16 cellular contexts compared by ENCODE assay signal in the genomic region with DNA sequence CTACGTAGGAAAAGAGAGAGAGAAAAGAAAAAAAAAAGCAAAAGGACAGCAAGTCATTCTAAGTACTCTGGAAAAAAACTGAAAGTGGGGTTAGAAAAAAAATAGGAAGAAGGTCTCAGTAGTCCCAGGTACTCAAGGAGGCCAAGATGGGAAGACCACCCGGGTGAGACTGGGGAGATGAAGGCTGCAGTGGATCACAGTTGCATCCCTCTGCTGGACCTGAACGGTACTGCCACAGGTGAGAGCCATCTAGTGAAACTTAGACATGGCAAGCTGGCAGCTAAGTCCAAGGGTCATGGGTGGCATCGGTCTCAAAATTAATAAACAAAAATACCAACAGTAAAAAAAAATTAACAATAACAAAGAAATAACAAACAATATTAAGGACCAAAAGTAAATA. TPM values are rescaled to one million over a fixed set of nuclear protein-coding genes. Genes with fewer than 3 reads are reported as not detected.
A peak's percentile ranks its signal among the peaks of the same experiment; 100 is the strongest.
DNase-seq lines count a peak whose midpoint lies in the region; ATAC-seq and TF ChIP-seq lines count a peak whose summit lies in the region.
"Had no signal": no experiment of that assay in that cellular context is flagged by ENCODE, and none has a peak within 500 bp of the region (broad histone marks: within the 10 kb centered on the region; RNA-seq: fewer than 3 reads in every experiment).

No MANE protein-coding gene starts in this region.

- TF ChIP-seq CTCF in AG09309 (IDR thresholded peaks at IDR 0.05; ENCODE audit: control insufficient read depth, insufficient read depth, low read depth, low read length, missing control alignments) = peak; percentile 16
- TF ChIP-seq CTCF in GM12864 (IDR thresholded peaks at IDR 0.05; ENCODE audit: low read depth, low read length, missing control alignments) = peak; percentile 42
- peak; percentile 31 for TF ChIP-seq CTCF in OCI-LY3 (IDR thresholded peaks at IDR 0.05; ENCODE audit: low read depth, low read length)

- no peak for DNase-seq in AG09309 (ENCODE audit: low read depth)
- no peak for DNase-seq in GM12864 (ENCODE audit: low read depth)
- DNase-seq in erythroblast (lab: John Stamatoyannopoulos, UW) = peak; percentile 8 to 11
- no peak for DNase-seq in activated T-cell treated with anti-CD3 and anti-CD28 coated beads, Interleukin-2, amount 50 U/mL, for 4 hours
- no peak for DNase-seq in NCI-H187 (lab: John Stamatoyannopoulos, UW)
- no peak for DNase-seq in kidney glomerular epithelial cell (lab: John Stamatoyannopoulos, UW)
- DNase-seq: activated CD8-positive, alpha-beta memory T cell treated with anti-CD3 and anti-CD28 coated beads for 24 hours; activated naive CD4-positive, alpha-beta T cell treated with anti-CD3 and anti-CD28 coated beads for 36 hours; CD8-positive, alpha-beta memory T cell; islet precursor cell; naive B cell; NCI-H1694; right cardiac atrium had no signal

- H3K36me3 ChIP-seq in OCI-LY3 (replicated peaks; ENCODE audit: low read depth, low read length) = no peaks in the 10 kb centered on the region

- no peaks in the 10 kb centered on the region for H3K27me3 ChIP-seq in OCI-LY3 (ENCODE audit: low read depth, low read length)

- no peaks in the 10 kb centered on the region for H4K20me1 ChIP-seq in OCI-LY3 (ENCODE audit: insufficient read depth, low read length)

- H3K4me3 ChIP-seq in AG09309 (ENCODE audit: control insufficient read depth, low read depth, low read length) = no peak overlapping the region
- no peak overlapping the region for H3K4me3 ChIP-seq in GM12864 (ENCODE audit: low read depth, low read length)
- no peak overlapping the region for H3K4me3 ChIP-seq in OCI-LY3 (ENCODE audit: low read length)

- no peaks in the 10 kb centered on the region for H3K4me1 Mint-ChIP-seq in activated T-cell treated with anti-CD3 and anti-CD28 coated beads, Interleukin-2, amount 50 U/mL, for 4 hours (ENCODE audit: low read depth)
- H3K4me1 Mint-ChIP-seq: CD8-positive, alpha-beta memory T cell; naive B cell had no signal

- no peak overlapping the region for H3K4me3 Mint-ChIP-seq in activated T-cell treated with anti-CD3 and anti-CD28 coated beads, Interleukin-2, amount 50 U/mL, for 4 hours
- H3K4me3 Mint-ChIP-seq: activated naive CD4-positive, alpha-beta T cell treated with anti-CD3 and anti-CD28 coated beads for 36 hours; CD8-positive, alpha-beta memory T cell; T-helper 1 cell treated with Interleukin-12 subunit alpha and Interleukin-12 subunit beta and Interleukin-4 antibody, amounts not matched to agents 30 μg/mL and 1 μg/mL, for 36 hours had no signal

- H3K9me3 Mint-ChIP-seq in activated T-cell treated with anti-CD3 and anti-CD28 coated beads, Interleukin-2, amount 50 U/mL, for 4 hours = peaks cover 61% of the 10 kb centered on the region

- H3K4me2 ChIP-seq in OCI-LY3 (ENCODE audit: low read length) = no peak overlapping the region

- no peak overlapping the region for H2AFZ ChIP-seq in OCI-LY3 (ENCODE audit: low read depth, low read length)

- no peaks in the 10 kb centered on the region for H3K4me1 ChIP-seq in OCI-LY3 (ENCODE audit: low read length)

- TF ChIP-seq POLR2A in erythroblast (IDR thresholded peaks at IDR 0.05; ENCODE audit: low read length) = no peak

- no peaks in the 10 kb centered on the region for H3K27me3 Mint-ChIP-seq in activated T-cell treated with anti-CD3 and anti-CD28 coated beads, Interleukin-2, amount 50 U/mL, for 4 hours (ENCODE audit: low read depth)

- H3K27ac ChIP-seq in OCI-LY3 (ENCODE audit: low read length) = no peak overlapping the region

- no peaks in the 10 kb centered on the region; the same call in 1 of the 2 replicates for H3K9me3 ChIP-seq in OCI-LY3 (ENCODE audit: insufficient read depth, low read length)

- no peak overlapping the region for H3K9ac ChIP-seq in OCI-LY3 (ENCODE audit: low read length)

- H3K79me2 ChIP-seq in OCI-LY3 (ENCODE audit: low read length) = no peaks in the 10 kb centered on the region

- peaks cover 1% of the 10 kb centered on the region for H3K36me3 Mint-ChIP-seq in activated T-cell treated with anti-CD3 and anti-CD28 coated beads, Interleukin-2, amount 50 U/mL, for 4 hours (ENCODE audit: insufficient read depth)

- no peak for ATAC-seq in activated T-cell treated with anti-CD3 and anti-CD28 coated beads, Interleukin-2, amount 50 U/mL, for 4 hours
- no peak for ATAC-seq in activated CD4-positive, CD25-positive, alpha-beta regulatory T cell treated with anti-CD3 and anti-CD28 coated beads, Interleukin-2, amount 50 U/mL, for 24 hours
- ATAC-seq: right cardiac atrium had no signal

RNA-seq across cellular contexts. Expression of gene ZNF91, which starts 41.0 kb away (rescaled TPM):
- total RNA-seq in activated T-cell treated with anti-CD3 and anti-CD28 coated beads, Interleukin-2, amount 50 U/mL, for 4 hours = 10 to 100 TPM; 16.9 to 26.5 (median 25.1) TPM

Comparison
In these comparisons a context has a peak if more than half of its experiments do, and no peak if none do; other contexts are left out.
1. DNase-seq: peak in erythroblast (2 of 2); none in AG09309 (single experiment), GM12864 (single experiment), activated T-cell treated with anti-CD3 and anti-CD28 coated beads, Interleukin-2, amount 50 U/mL, for 4 hours (single experiment), NCI-H187 (0 of 2) and kidney glomerular epithelial cell (single experiment).
2. Peak in every context shown above with its lines, with median percentiles within 50 percentile points of each other: CTCF ChIP-seq.